1 cellular context compared by ENCODE assay signal in genomic region chr3:24299801-24300626, GRCh38.
TF ChIP-seq lines count a peak whose summit lies in the region.

No MANE protein-coding gene starts in this region.

TF ChIP-seq in SK-N-SH, 30 proteins besides CTCF, POLR2A, EP300 and RAD21 (continued from another document):
- no peak for TF ChIP-seq USF2 (IDR thresholded peaks at IDR 0.05; ENCODE audit: borderline replicate concordance, low read depth, low read length)
- no peak for TF ChIP-seq GABPA (IDR thresholded peaks at IDR 0.05; ENCODE audit: low read depth)
- TF ChIP-seq ELF1 (IDR thresholded peaks at IDR 0.05): no peak
- TF ChIP-seq IRF3 (IDR thresholded peaks at IDR 0.05; ENCODE audit: low read depth, low read length): no peak
- TF ChIP-seq NFIC (IDR thresholded peaks at IDR 0.05; ENCODE audit: borderline replicate concordance): peak; percentile 57; the same call in 1 of the 2 replicates
- no peak for TF ChIP-seq USF1 (IDR thresholded peaks at IDR 0.05; ENCODE audit: borderline replicate concordance, low read depth)
- no peak for TF ChIP-seq FOXJ3 (CRISPR knock-in tag; IDR thresholded peaks at IDR 0.05)
- no peak for TF ChIP-seq SMC3 (IDR thresholded peaks at IDR 0.05; ENCODE audit: low read depth, low read length)
- no peak for TF ChIP-seq EZH2phosphoT487 (IDR thresholded peaks at IDR 0.05; ENCODE audit: borderline replicate concordance, low read depth)
- TF ChIP-seq YY1 (IDR thresholded peaks at IDR 0.05; ENCODE audit: low read depth): no peak
- no peak for TF ChIP-seq TAF1 (IDR thresholded peaks at IDR 0.05; ENCODE audit: borderline replicate concordance, low read depth, low read length)
- peak; percentile 36; the same call in 1 of the 2 replicates for TF ChIP-seq RXRA (IDR thresholded peaks at IDR 0.05; ENCODE audit: borderline replicate concordance, low read depth)
- peak; percentile 32 for TF ChIP-seq PBX3 (IDR thresholded peaks at IDR 0.05)
- TF ChIP-seq SIN3A (IDR thresholded peaks at IDR 0.05; ENCODE audit: borderline replicate concordance, low read depth, low read length): no peak
- peak; percentile 63 for TF ChIP-seq TCF12 (IDR thresholded peaks at IDR 0.05)
